In genomic region chr12:6927999-6928702, GRCh38 we compare ENCODE assay signal across 8 cellular contexts. TPM values are rescaled to one million over a fixed set of nuclear protein-coding genes. Genes with fewer than 3 reads are reported as not detected.
DNase-seq lines count a peak whose midpoint lies in the region; ATAC-seq and TF ChIP-seq lines count a peak whose summit lies in the region.

No MANE protein-coding gene starts in this region.

- H3K4me3 ChIP-seq in SK-N-SH (ENCODE audit: low read depth in 2 of 2, low read length in 1 of 2) (peak overlapping the region; percentile 82 to 87), iPS DF 6.9 (ENCODE audit: low read length) (peak overlapping the region; percentile 77), spleen (peak overlapping the region; percentile 47 to 85 (median 58))

- POLR2A ChIA-PET in SK-N-SH (lab: Yijun Ruan, JAX) = interaction anchor here (0.6 to 7.3 kb wide), 6 partner anchors 10 to 21 kb away, joined by 3 to 82 read pairs (median 6); partner anchors contain the start of genes C12orf57, ENO2 and RNU7-1

- TF ChIP-seq CTCF in SK-N-SH (IDR thresholded peaks at IDR 0.05) = no peak
- no peak for TF ChIP-seq CTCF in spleen (IDR thresholded peaks at IDR 0.05 in 8 of 11, conservative IDR thresholded peaks at IDR 0.05 in 3 of 11)

- peak overlapping the region; percentile 81 for H3K27ac Mint-ChIP-seq in activated naive CD8-positive, alpha-beta T cell treated with anti-CD3 and anti-CD28 coated beads for 36 hours

- CTCF ChIA-PET in SK-N-SH (lab: Yijun Ruan, JAX) = interaction anchor here (1.1 to 6.7 kb wide), 4 partner anchors 10 to 36 kb away, joined by 3 to 33 read pairs (median 12); partner anchors contain the start of genes C12orf57 and RNU7-1

- DNase-seq in SK-N-SH (peak; percentile 78), iPS DF 6.9 (ENCODE audit: low read depth, low spot score) (no peak), spleen (peak; percentile 84), medulla oblongata (ENCODE audit: extremely low spot score) (no peak)
- DNase-seq in activated naive CD8-positive, alpha-beta T cell treated with anti-CD3 and anti-CD28 coated beads for 36 hours = no peak

- H3K36me3 ChIP-seq in SK-N-SH (replicated peaks in 1 of 2; ENCODE audit: control insufficient read depth in 1 of 2, insufficient read depth in 2 of 2, low read length in 1 of 2) (peaks cover 8 to 25% of the 10 kb centered on the region in 2 experiments), iPS DF 6.9 (ENCODE audit: control insufficient read depth, insufficient read depth, low read length) (no peaks in the 10 kb centered on the region; the same call in 1 of the 2 replicates), spleen (peaks cover 0 to 4% (median 0%) of the 10 kb centered on the region in 6 donors)

- no peaks in the 10 kb centered on the region for H3K9me3 ChIP-seq in SK-N-SH
- H3K9me3 ChIP-seq in iPS DF 6.9 (ENCODE audit: control insufficient read depth, insufficient read depth, low read length) = no peaks in the 10 kb centered on the region
- H3K9me3 ChIP-seq in spleen = no peaks in the 10 kb centered on the region

- H3K4me3 Mint-ChIP-seq in activated naive CD8-positive, alpha-beta T cell treated with anti-CD3 and anti-CD28 coated beads for 36 hours = peak overlapping the region; percentile 89

- no peaks in the 10 kb centered on the region for H3K9me2 ChIP-seq in SK-N-SH

- peak overlapping the region; percentile 94 for H3K9ac ChIP-seq in SK-N-SH

- ATAC-seq in SK-N-SH treated with all-trans-retinoic acid at 6 μM for 48 hours (no peak), GM18520 (IDR thresholded peaks at IDR 0.05; ENCODE audit: unreplicated experiment) (no peak), GM18511 (IDR thresholded peaks at IDR 0.05; ENCODE audit: unreplicated experiment) (no peak)

- peak overlapping the region; percentile 95 for H3K4me2 ChIP-seq in SK-N-SH

- no peak for TF ChIP-seq RAD21 in SK-N-SH (IDR thresholded peaks at IDR 0.05; ENCODE audit: low read length)

- peaks cover 46% of the 10 kb centered on the region for H4K20me1 ChIP-seq in SK-N-SH (ENCODE audit: insufficient read depth)

- no peak for TF ChIP-seq POLR2A in spleen (IDR thresholded peaks at IDR 0.05)

- H3K4me1 Mint-ChIP-seq in activated naive CD8-positive, alpha-beta T cell treated with anti-CD3 and anti-CD28 coated beads for 36 hours = peaks cover 51% of the 10 kb centered on the region

- 0% methylated on average over 11 of the region's 84 CpGs for WGBS in SK-N-SH (ENCODE audit: low lambda C conversion rate)
- no CpG with 5 or more reads among the region's 84 CpGs for WGBS in iPS DF 6.9 (ENCODE audit: insufficient coverage, insufficient read length)
- WGBS in spleen, 5 donors = 0 to 1% (median 1%) methylated on average over 23 to 83 of the region's 84 CpGs

- peaks cover 66% of the 10 kb centered on the region for H3K79me2 ChIP-seq in SK-N-SH (ENCODE audit: insufficient read depth)

- no peaks in the 10 kb centered on the region for H3K27me3 Mint-ChIP-seq in activated naive CD8-positive, alpha-beta T cell treated with anti-CD3 and anti-CD28 coated beads for 36 hours

- H3K36me3 Mint-ChIP-seq in activated naive CD8-positive, alpha-beta T cell treated with anti-CD3 and anti-CD28 coated beads for 36 hours = peaks cover 7% of the 10 kb centered on the region

- intact Hi-C loops in spleen (cut with DNase I; ENCODE audit: low total_unique reads) = no loop called here

- H3K27ac ChIP-seq in SK-N-SH (ENCODE audit: low read depth in 2 of 2, low read length in 1 of 2) = peak overlapping the region; percentile 50 to 76; a peak in 3 of 4 replicates
- no peak overlapping the region for H3K27ac ChIP-seq in iPS DF 6.9 (ENCODE audit: low read length)
- H3K27ac ChIP-seq in spleen = peak overlapping the region; percentile 74 to 96 (median 90)

- H3K27me3 ChIP-seq in SK-N-SH (ENCODE audit: insufficient read depth) = no peaks in the 10 kb centered on the region
- no peaks in the 10 kb centered on the region for H3K27me3 ChIP-seq in iPS DF 6.9 (ENCODE audit: control insufficient read depth, insufficient read depth, low read length)
- H3K27me3 ChIP-seq in spleen (replicated peaks in 1 of 7) = peaks cover 0 to 18% (median 0%) of the 10 kb centered on the region in 7 donors

- peaks cover 37 to 38% of the 10 kb centered on the region in 2 experiments for H3K4me1 ChIP-seq in SK-N-SH (ENCODE audit: control insufficient read depth in 1 of 2, insufficient read depth in 2 of 2, low read depth in 1 of 2, low read length in 1 of 2)
- peaks cover 4% of the 10 kb centered on the region; the same call in 1 of the 2 replicates for H3K4me1 ChIP-seq in iPS DF 6.9 (ENCODE audit: control insufficient read depth, insufficient read depth, low read length)
- H3K4me1 ChIP-seq in spleen = peaks cover 25 to 94% (median 75%) of the 10 kb centered on the region in 6 donors

- no peak for TF ChIP-seq EP300 in SK-N-SH (IDR thresholded peaks at IDR 0.05; ENCODE audit: borderline replicate concordance in 1 of 2, low read depth in 1 of 2, low read length in 1 of 2)

- no peaks in the 10 kb centered on the region for H3K9me3 Mint-ChIP-seq in activated naive CD8-positive, alpha-beta T cell treated with anti-CD3 and anti-CD28 coated beads for 36 hours

- H3F3A ChIP-seq in SK-N-SH (replicated peaks; ENCODE audit: insufficient read depth) = peaks cover 33% of the 10 kb centered on the region

- H2AFZ ChIP-seq in SK-N-SH (ENCODE audit: low read depth) = no peak overlapping the region

TF ChIP-seq in SK-N-SH, 30 proteins besides CTCF, POLR2A, EP300 and RAD21 (continues in another document):
- TF ChIP-seq YY1 (IDR thresholded peaks at IDR 0.05; ENCODE audit: low read depth) = 0 out of 2 replicates have a peak, but pooled peaks have one; percentile 23

TF ChIP-seq in SK-N-SH treated with all-trans-retinoic acid at 6 μM for 48 hours, 23 proteins besides CTCF, POLR2A, EP300 and RAD21:
- TF ChIP-seq ZFP30 (CRISPR knock-in tag; IDR thresholded peaks at IDR 0.05) = no peak
- TF ChIP-seq ZNF70 (CRISPR knock-in tag; IDR thresholded peaks at IDR 0.05) = no peak
- TF ChIP-seq OSR1 (CRISPR knock-in tag; IDR thresholded peaks at IDR 0.05) = no peak
- TF ChIP-seq BACH2 (CRISPR knock-in tag; IDR thresholded peaks at IDR 0.05; ENCODE audit: borderline replicate concordance) = no peak

RNA-seq across cellular contexts. Expression of gene ATN1, which starts 0.4 kb away (rescaled TPM):
- polyA plus RNA-seq in SK-N-SH (2012; rRNA removed) (18.5 and 29.3 TPM in 2 replicates), spleen (10 to 100 TPM; 10.1 to 42.0 (median 21.4) TPM)
- 13.8 and 20.9 TPM in 2 replicates for polyA plus RNA-seq in SK-N-SH (2012; cell fraction: cytosol; rRNA removed)
- polyA plus RNA-seq in SK-N-SH (2012; cell fraction: nucleus; rRNA removed) = 79.0 and 104 TPM in 2 replicates
- 10 to 100 TPM; 27.6 to 28.5 TPM for total RNA-seq in activated naive CD8-positive, alpha-beta T cell treated with anti-CD3 and anti-CD28 coated beads for 36 hours
- total RNA-seq in spleen = 100 to 1,000 TPM in 1 of 7 donors, 10 to 100 TPM in 6; 64.7 to 112 (median 81.7) TPM

RNA-seq across cellular contexts. Expression of gene ENO2, which starts 13.8 kb away (rescaled TPM):
- 50.6 and 56.9 TPM in 2 replicates for polyA plus RNA-seq in SK-N-SH (2012; rRNA removed)
- polyA plus RNA-seq in SK-N-SH (2012; cell fraction: cytosol; rRNA removed) = 39.1 and 43.0 TPM in 2 replicates
- polyA plus RNA-seq in SK-N-SH (2012; cell fraction: nucleus; rRNA removed) = 190 and 231 TPM in 2 replicates
- total RNA-seq in activated naive CD8-positive, alpha-beta T cell treated with anti-CD3 and anti-CD28 coated beads for 36 hours = 100 to 1,000 TPM; 140 to 141 TPM
- total RNA-seq in spleen = 10 to 100 TPM in 6 of 7 donors, 1 to 10 TPM in 1; 7.6 to 37.7 (median 25.0) TPM
- 10 to 100 TPM; 11.5 to 41.3 (median 29.1) TPM for polyA plus RNA-seq in spleen

RNA-seq across cellular contexts. Expression of gene RNU7-1, which starts 15.5 kb away (rescaled TPM):
- polyA plus RNA-seq in SK-N-SH (2012; rRNA removed) (not detected in 2 replicates), spleen (not detected)
- polyA plus RNA-seq in SK-N-SH (2012; cell fraction: cytosol; rRNA removed) = not detected in 2 replicates
- not detected in 2 replicates for polyA plus RNA-seq in SK-N-SH (2012; cell fraction: nucleus; rRNA removed)
- total RNA-seq in activated naive CD8-positive, alpha-beta T cell treated with anti-CD3 and anti-CD28 coated beads for 36 hours = not detected
- total RNA-seq in spleen = not detected

RNA-seq across cellular contexts. Expression of gene C12orf57, which starts 15.7 kb away (rescaled TPM):
- 560 and 659 TPM in 2 replicates for polyA plus RNA-seq in SK-N-SH (2012; rRNA removed)
- 378 and 573 TPM in 2 replicates for polyA plus RNA-seq in SK-N-SH (2012; cell fraction: cytosol; rRNA removed)
- 265 and 491 TPM in 2 replicates for polyA plus RNA-seq in SK-N-SH (2012; cell fraction: nucleus; rRNA removed)
- 100 to 1,000 TPM; 203 to 208 TPM for total RNA-seq in activated naive CD8-positive, alpha-beta T cell treated with anti-CD3 and anti-CD28 coated beads for 36 hours
- total RNA-seq in spleen = 100 to 1,000 TPM in 6 of 7 donors, 10 to 100 TPM in 1; 79.2 to 364 (median 116) TPM
- polyA plus RNA-seq in spleen = 100 to 1,000 TPM; 181 to 323 (median 242) TPM

RNA-seq across cellular contexts. Expression of gene PTPN6, which starts 23.0 kb away (rescaled TPM):
- polyA plus RNA-seq in SK-N-SH (2012; rRNA removed) = 0.12 and 0.18 TPM in 2 replicates
- 0.09 TPM in 1 of 2 replicates, not detected in the other for polyA plus RNA-seq in SK-N-SH (2012; cell fraction: cytosol; rRNA removed)
- polyA plus RNA-seq in SK-N-SH (2012; cell fraction: nucleus; rRNA removed) = 0.43 and 0.96 TPM in 2 replicates
- 100 to 1,000 TPM; 457 to 467 TPM for total RNA-seq in activated naive CD8-positive, alpha-beta T cell treated with anti-CD3 and anti-CD28 coated beads for 36 hours
- 100 to 1,000 TPM; 314 to 431 (median 423) TPM for total RNA-seq in spleen
- polyA plus RNA-seq in spleen = 100 to 1,000 TPM; 398 to 713 (median 604) TPM

Comparison
In these comparisons a context has a peak if more than half of its experiments do, and no peak if none do; other contexts are left out.
1. DNase-seq: peak in SK-N-SH (single experiment) and spleen (single experiment); none in activated naive CD8-positive, alpha-beta T cell treated with anti-CD3 and anti-CD28 coated beads for 36 hours (single experiment), iPS DF 6.9 (single experiment) and medulla oblongata (single experiment).
2. Peak in every context shown above with its lines, with median percentiles within 50 percentile points of each other: H3K4me3 ChIP-seq.